In the genomic region with DNA sequence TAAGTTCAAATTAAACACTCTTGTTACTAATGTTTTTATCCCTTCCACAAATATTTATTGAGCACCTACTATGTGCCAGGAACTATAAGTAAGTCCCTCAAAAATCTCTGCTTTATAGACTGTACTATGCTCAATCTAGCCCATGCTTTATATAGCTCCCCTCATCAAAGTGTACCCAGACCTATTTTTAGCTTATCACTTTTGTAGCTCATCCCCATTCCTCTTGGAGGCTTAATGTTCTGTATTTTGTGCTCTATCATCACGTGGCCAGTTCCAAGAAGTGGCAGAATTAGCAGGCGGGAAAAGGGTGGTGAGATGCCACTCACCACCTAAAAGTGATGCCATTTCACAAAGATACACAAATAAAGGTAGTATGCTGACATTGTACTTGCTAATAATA, we compare ENCODE assay signal across 1 cellular context.
TF ChIP-seq lines count a peak whose summit lies in the region.

No MANE protein-coding gene starts in this region.

TF ChIP-seq in IMR-90, 13 proteins besides CTCF, POLR2A, EP300 and RAD21 (continued from another document):
- TF ChIP-seq FOS (IDR thresholded peaks at IDR 0.05; ENCODE audit: low read depth, low read length) (no peak), CEBPB (IDR thresholded peaks at IDR 0.05; ENCODE audit: low read depth, low read length) (no peak)
TF ChIP-seq in IMR-90: peak in this region for 0.
